In the genomic region with DNA sequence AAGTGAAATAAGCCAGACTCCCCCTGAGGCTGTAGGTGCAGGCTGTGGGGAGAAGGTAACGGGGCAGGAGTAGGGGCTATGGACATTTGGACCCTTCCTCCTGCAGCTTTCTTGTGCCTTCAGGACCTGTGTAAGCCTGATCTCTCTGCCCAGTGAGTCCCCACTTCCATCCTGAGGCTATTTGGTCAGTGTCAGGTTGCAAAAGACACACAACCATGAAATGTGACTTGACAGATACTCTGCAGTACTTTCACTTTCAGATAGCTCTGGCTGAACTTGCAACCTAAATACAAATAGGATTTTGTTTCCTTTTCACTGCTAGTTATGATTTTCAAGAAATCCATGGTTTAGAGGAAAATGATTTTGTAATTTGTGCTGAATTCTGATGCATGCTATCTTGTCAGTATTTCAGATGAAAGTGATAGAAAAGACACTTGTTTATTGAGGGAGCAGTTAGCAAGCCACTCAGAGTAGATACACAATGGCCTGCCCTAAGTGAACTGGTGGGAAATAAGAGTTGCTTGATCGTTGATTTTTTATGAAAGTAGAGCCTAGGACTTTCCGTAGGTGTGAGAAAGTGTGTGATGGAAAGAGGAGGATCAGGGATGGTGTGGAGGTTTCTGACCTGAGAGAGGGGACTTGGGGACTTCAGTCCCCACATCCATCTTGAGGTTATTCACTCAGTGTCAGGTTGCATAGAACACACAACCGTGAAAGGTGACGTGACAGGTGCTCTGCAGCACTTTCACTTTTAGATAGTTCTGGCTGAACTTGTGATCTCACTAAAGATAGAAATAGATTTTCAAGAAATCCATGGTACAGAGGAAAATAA, we compare ENCODE assay signal across 8 cellular contexts. TPM values are rescaled to one million over a fixed set of nuclear protein-coding genes. Genes with fewer than 3 reads are reported as not detected.
DNase-seq lines count a peak whose midpoint lies in the region; ATAC-seq, FAIRE-seq and TF ChIP-seq lines count a peak whose summit lies in the region.

No MANE protein-coding gene starts in this region.

- no peak for TF ChIP-seq EP300 in K562 (IDR thresholded peaks at IDR 0.05; ENCODE audit: low read length)
- TF ChIP-seq EP300 in tibial nerve (IDR thresholded peaks at IDR 0.05) = no peak

- no peaks in the 10 kb centered on the region for H3K79me2 ChIP-seq in K562 (ENCODE audit: control insufficient read depth, insufficient read depth, low read length)

- TF ChIP-seq POLR2A in K562 (conservative IDR thresholded peaks at IDR 0.05) (no peak), tibial nerve (IDR thresholded peaks at IDR 0.05) (no peak)

- no peak overlapping the region for H3K9ac ChIP-seq in K562 (ENCODE audit: insufficient read depth in 1 of 2, low read depth in 2 of 2, low read length in 2 of 2)

- H3K4me1 ChIP-seq in K562 (replicated peaks in 1 of 2; ENCODE audit: control insufficient read depth in 2 of 2, insufficient read depth in 2 of 2, low read length in 2 of 2) (no peaks in the 10 kb centered on the region), tibial nerve (peaks cover 0 to 11% (median 3%) of the 10 kb centered on the region in 4 donors)

- no peak for TF ChIP-seq RAD21 in K562 (CRISPR knock-in tag; conservative IDR thresholded peaks at IDR 0.05 in 1 of 2, IDR thresholded peaks at IDR 0.05 in 1 of 2)

- intact Hi-C loops in Right ventricle myocardium superior (cut with DNase I) (no loop called here), left cardiac atrium (cut with DNase I) (loop anchor here (10.0 kb wide), 2 partner anchors 117 to 297 kb away; no protein-coding TSS in a partner anchor), K562 (cut with micrococcal nuclease) (loop anchor here (10.0 kb wide), 1 partner anchor 207 kb away; no protein-coding TSS in a partner anchor)

- H3K4me3 ChIP-seq in K562 (no peak overlapping the region), tibial nerve (peak overlapping the region in 1 of 4 donors; percentile 14)

- peak overlapping the region; percentile 52 to 57 for H3K4me3 Mint-ChIP-seq in stimulated activated naive CD8-positive, alpha-beta T cell treated with anti-CD3 and anti-CD28 coated beads, Interleukin-15, amount 100 ng/mL, for 72 hours

- no peak overlapping the region; the same call in 1 of the 2 replicates for H3K4me2 ChIP-seq in K562 (ENCODE audit: insufficient read depth, low read length)

- BruUV-seq in K562 (replicated peaks; lab: Mats Ljungman, UMichigan) = no TSS peak

- no peak overlapping the region for H3K27ac ChIP-seq in K562 (ENCODE audit: extremely low read depth, low read depth, low read length)
- H3K27ac ChIP-seq in tibial nerve = peak overlapping the region in 2 of 4 donors; percentile 1 to 52

- H3K9me3 Mint-ChIP-seq in stimulated activated naive CD8-positive, alpha-beta T cell treated with anti-CD3 and anti-CD28 coated beads, Interleukin-15, amount 100 ng/mL, for 72 hours = no peaks in the 10 kb centered on the region

- ATAC-seq in Right ventricle myocardium superior (ENCODE audit: poor library complexity) (peak; percentile 39), left cardiac atrium (no peak), K562 (peak; percentile 69), HG03045 (IDR thresholded peaks at IDR 0.05; ENCODE audit: unreplicated experiment) (no peak)
- ATAC-seq in stimulated activated naive CD8-positive, alpha-beta T cell treated with anti-CD3 and anti-CD28 coated beads, Interleukin-15, amount 100 ng/mL, for 72 hours = peak; percentile 79

- in situ Hi-C loops in K562 (cut with MboI) = no loop called here

- H3K27me3 ChIP-seq in K562 (ENCODE audit: control insufficient read depth in 2 of 2, insufficient read depth in 2 of 2, low read length in 2 of 2) (peaks cover 15 to 25% of the 10 kb centered on the region in 2 experiments; a peak in 4 of 5 replicates), tibial nerve (no peaks in the 10 kb centered on the region)

- CTCF ChIA-PET in K562 (lab: Yijun Ruan, JAX; ENCODE audit: low intra/inter-chr PET ratio) = no interaction called here

- H3K27ac Mint-ChIP-seq in stimulated activated naive CD8-positive, alpha-beta T cell treated with anti-CD3 and anti-CD28 coated beads, Interleukin-15, amount 100 ng/mL, for 72 hours = peak overlapping the region; percentile 35 to 36

- H3K9me3 ChIP-seq in K562 (replicated peaks; ENCODE audit: control insufficient read depth, insufficient read depth, low read depth, low read length) = no peaks in the 10 kb centered on the region
- H3K9me3 ChIP-seq in tibial nerve = no peaks in the 10 kb centered on the region

- no peaks in the 10 kb centered on the region for H3K27me3 Mint-ChIP-seq in stimulated activated naive CD8-positive, alpha-beta T cell treated with anti-CD3 and anti-CD28 coated beads, Interleukin-15, amount 100 ng/mL, for 72 hours

- 2% methylated on average over 5 of the region's 5 CpGs for WGBS in K562 (ENCODE audit: insufficient coverage, low coverage, missing lambda C conversion rate)
- WGBS in tibial nerve, 2 donors = 60 to 61% methylated on average over 5 of the region's 5 CpGs

- DNase-seq in Right ventricle myocardium superior (no peak), left cardiac atrium (no peak), NCI-H2196 treated with DMSO at 0.1 percent for 48 hours (lab: John Stamatoyannopoulos, UW; ENCODE audit: unreplicated experiment) (peak; percentile 75), K562 (ENCODE audit: extremely low read depth in 1 of 4, low spot score in 3 of 4) (no peak), tibial nerve (ENCODE audit: low spot score in 2 of 2) (no peak), NCI-H226 (no peak)
- no peak for DNase-seq in stimulated activated naive CD8-positive, alpha-beta T cell treated with anti-CD3 and anti-CD28 coated beads, Interleukin-15, amount 100 ng/mL, for 72 hours

- H3K36me3 ChIP-seq in K562 (ENCODE audit: control insufficient read depth, insufficient read depth, low read length) (no peaks in the 10 kb centered on the region), tibial nerve (no peaks in the 10 kb centered on the region)

- no peak for FAIRE-seq in K562 (lab: Jason Lieb, UNC)

- no peaks in the 10 kb centered on the region for H4K20me1 ChIP-seq in K562 (replicated peaks; ENCODE audit: control insufficient read depth, insufficient read depth, low read length)

- TF ChIP-seq CTCF in K562 (IDR thresholded peaks at IDR 0.05 in 2 of 3, conservative IDR thresholded peaks at IDR 0.05 in 1 of 3; ENCODE audit: insufficient read depth in 2 of 3, low read depth in 1 of 3, low read length in 3 of 3) (no peak), tibial nerve (IDR thresholded peaks at IDR 0.05) (no peak)

- no peaks in the 10 kb centered on the region for H3K9me1 ChIP-seq in K562 (ENCODE audit: control insufficient read depth, insufficient read depth, low read length)

- peaks cover 28% of the 10 kb centered on the region for H3K4me1 Mint-ChIP-seq in stimulated activated naive CD8-positive, alpha-beta T cell treated with anti-CD3 and anti-CD28 coated beads, Interleukin-15, amount 100 ng/mL, for 72 hours

- H2AFZ ChIP-seq in K562 (ENCODE audit: low read depth, low read length) = peak overlapping the region; percentile 42; the same call in 1 of the 2 replicates

- POLR2A ChIA-PET in K562 (lab: Yijun Ruan, JAX) = interaction anchor here (0.7 kb wide), 1 partner anchor 309 kb away, joined by 4 read pairs; no protein-coding TSS in a partner anchor

RNA-seq across cellular contexts. Expression of a gene that starts 18.0 kb away (rescaled TPM):
- 10.3 TPM for total RNA-seq in Right ventricle myocardium superior
- 10 to 100 TPM; 11.0 to 14.8 TPM for total RNA-seq in left cardiac atrium
- total RNA-seq in K562 (2011; cell fraction: chromatin; rRNA removed; ENCODE audit: low replicate concordance) = 3.2 and 4.8 TPM in 2 replicates
- 4.1 and 4.8 TPM in 2 replicates for total RNA-seq in K562 (2011; cell fraction: nucleolus; rRNA removed)
- total RNA-seq in K562 (2011; cell fraction: nucleoplasm; rRNA removed) = 4.2 TPM in 2 replicates
- 18.5 and 20.8 TPM in 2 replicates for total RNA-seq in K562 (2014; rRNA removed)
- 10.9 and 11.7 TPM in 2 replicates for total RNA-seq in K562 (2014; rRNA removed; fragmentation: Illumina TruSeq; extraction: Trizol)
- 9.9 and 11.3 TPM in 2 replicates for total RNA-seq in K562 (2015; rRNA removed; fragmentation: Illumina TruSeq; extraction: Trizol)
- total RNA-seq in K562 (2021) = 13.8 and 14.6 TPM in 2 replicates
- 7.3 and 12.4 TPM in 2 replicates for polyA plus RNA-seq in K562 (2011; rRNA removed)
- 4.4 and 10.2 TPM in 2 replicates for polyA plus RNA-seq in K562 (2011; cell fraction: cytosol; rRNA removed)
- 4.6 TPM in 2 replicates for polyA plus RNA-seq in K562 (2011; cell fraction: nucleus; rRNA removed)
- polyA plus RNA-seq in K562 (2012) = 11.3 and 17.7 TPM in 2 replicates
- polyA plus RNA-seq in K562 (2014; fragmentation: Illumina TruSeq; extraction: Trizol) = 8.2 and 9.6 TPM in 2 replicates
- polyA plus RNA-seq in K562 (2014; fragmentation: Nextera tagmentation; extraction: Ambion mirVana) = 1 to 10 TPM; 2.5 to 2.7 TPM
- 18.5 and 23.6 TPM in 2 replicates for polyA plus RNA-seq in K562 (2014; rRNA removed)
- 3.9 TPM in 2 replicates for polyA minus RNA-seq in K562 (2011; rRNA and poly(A)+ RNA removed)
- polyA minus RNA-seq in K562 (2011; cell fraction: cytosol; rRNA and poly(A)+ RNA removed) = 4.0 and 4.4 TPM in 2 replicates
- 1.3 and 3.2 TPM in 2 replicates for polyA minus RNA-seq in K562 (2011; cell fraction: nucleus; rRNA and poly(A)+ RNA removed)
- total RNA-seq in tibial nerve = 10 to 100 TPM; 14.0 to 27.3 (median 23.4) TPM

RNA-seq across cellular contexts. Expression of a gene that starts 25.4 kb away (rescaled TPM):
- total RNA-seq in Right ventricle myocardium superior (1.7 TPM), left cardiac atrium (1 to 10 TPM; 2.3 to 2.4 TPM), K562 (2014; rRNA removed) (4.8 and 5.1 TPM in 2 replicates), K562 (2014; rRNA removed; fragmentation: Illumina TruSeq; extraction: Trizol) (3.9 and 4.8 TPM in 2 replicates), K562 (2015; rRNA removed; fragmentation: Illumina TruSeq; extraction: Trizol) (2.9 and 3.5 TPM in 2 replicates), K562 (2021) (3.9 and 4.2 TPM in 2 replicates), tibial nerve (10 to 100 TPM in 1 of 4 donors, 1 to 10 TPM in 3; 3.0 to 10.2 (median 7.0) TPM)
- total RNA-seq in K562 (2011; cell fraction: chromatin; rRNA removed; ENCODE audit: low replicate concordance) = 8.1 and 8.9 TPM in 2 replicates
- total RNA-seq in K562 (2011; cell fraction: nucleolus; rRNA removed) = 10.8 and 12.5 TPM in 2 replicates
- total RNA-seq in K562 (2011; cell fraction: nucleoplasm; rRNA removed) = 11.3 and 14.6 TPM in 2 replicates
- polyA plus RNA-seq in K562 (2011; rRNA removed) (7.9 and 9.3 TPM in 2 replicates), K562 (2014; fragmentation: Illumina TruSeq; extraction: Trizol) (2.0 and 2.8 TPM in 2 replicates), K562 (2014; fragmentation: Nextera tagmentation; extraction: Ambion mirVana) (1 to 10 TPM; 4.9 to 5.4 TPM), K562 (2014; rRNA removed) (8.8 and 9.8 TPM in 2 replicates)
- polyA plus RNA-seq in K562 (2011; cell fraction: cytosol; rRNA removed) = 5.2 and 12.3 TPM in 2 replicates
- 7.6 and 8.6 TPM in 2 replicates for polyA plus RNA-seq in K562 (2011; cell fraction: nucleus; rRNA removed)
- polyA plus RNA-seq in K562 (2012) = 5.4 and 9.1 TPM in 2 replicates
- polyA minus RNA-seq in K562 (2011; rRNA and poly(A)+ RNA removed) = 2.8 and 3.4 TPM in 2 replicates
- 1.0 and 2.1 TPM in 2 replicates for polyA minus RNA-seq in K562 (2011; cell fraction: cytosol; rRNA and poly(A)+ RNA removed)
- 4.4 and 8.7 TPM in 2 replicates for polyA minus RNA-seq in K562 (2011; cell fraction: nucleus; rRNA and poly(A)+ RNA removed)

RNA-seq across cellular contexts. Expression of a gene that starts 43.1 kb away (rescaled TPM):
- total RNA-seq in Right ventricle myocardium superior (not detected), left cardiac atrium (not detected), K562 (2014; rRNA removed) (not detected in 2 replicates), K562 (2014; rRNA removed; fragmentation: Illumina TruSeq; extraction: Trizol) (not detected in 2 replicates), K562 (2015; rRNA removed; fragmentation: Illumina TruSeq; extraction: Trizol) (not detected in 2 replicates), K562 (2021) (0.09 and 0.20 TPM in 2 replicates), tibial nerve (not detected)
- 0.25 TPM in 1 of 2 replicates, not detected in the other for total RNA-seq in K562 (2011; cell fraction: chromatin; rRNA removed; ENCODE audit: low replicate concordance)
- total RNA-seq in K562 (2011; cell fraction: nucleolus; rRNA removed) = 0.50 TPM in 1 of 2 replicates, not detected in the other
- total RNA-seq in K562 (2011; cell fraction: nucleoplasm; rRNA removed) = 0.84 and 0.95 TPM in 2 replicates
- polyA plus RNA-seq in K562 (2011; rRNA removed) (0.15 TPM in 1 of 2 replicates, not detected in the other), K562 (2014; fragmentation: Illumina TruSeq; extraction: Trizol) (0.08 and 0.09 TPM in 2 replicates), K562 (2014; fragmentation: Nextera tagmentation; extraction: Ambion mirVana) (under 1 TPM; 0.04 to 0.06 TPM), K562 (2014; rRNA removed) (0.05 TPM in 1 of 2 replicates, not detected in the other)
- polyA plus RNA-seq in K562 (2011; cell fraction: cytosol; rRNA removed) = 0.03 TPM in 1 of 2 replicates, not detected in the other
- polyA plus RNA-seq in K562 (2011; cell fraction: nucleus; rRNA removed) = 0.10 and 0.18 TPM in 2 replicates
- 0.06 and 0.26 TPM in 2 replicates for polyA plus RNA-seq in K562 (2012)
- not detected in 2 replicates for polyA minus RNA-seq in K562 (2011; rRNA and poly(A)+ RNA removed)
- not detected in 2 replicates for polyA minus RNA-seq in K562 (2011; cell fraction: cytosol; rRNA and poly(A)+ RNA removed)
- not detected in 2 replicates for polyA minus RNA-seq in K562 (2011; cell fraction: nucleus; rRNA and poly(A)+ RNA removed)

RNA-seq across cellular contexts. Expression of a gene that starts 44.3 kb away (rescaled TPM):
- total RNA-seq in Right ventricle myocardium superior = not detected
- not detected for total RNA-seq in left cardiac atrium
- not detected in 2 replicates for total RNA-seq in K562 (2011; cell fraction: chromatin; rRNA removed; ENCODE audit: low replicate concordance)
- not detected in 2 replicates for total RNA-seq in K562 (2011; cell fraction: nucleolus; rRNA removed)
- not detected in 2 replicates for total RNA-seq in K562 (2011; cell fraction: nucleoplasm; rRNA removed)
- total RNA-seq in K562 (2014; rRNA removed) = not detected in 2 replicates
- not detected in 2 replicates for total RNA-seq in K562 (2014; rRNA removed; fragmentation: Illumina TruSeq; extraction: Trizol)
- 0.43 TPM in 1 of 2 replicates, not detected in the other for total RNA-seq in K562 (2015; rRNA removed; fragmentation: Illumina TruSeq; extraction: Trizol)
- total RNA-seq in K562 (2021) = not detected in 2 replicates
- not detected in 2 replicates for polyA plus RNA-seq in K562 (2011; rRNA removed)
- not detected in 2 replicates for polyA plus RNA-seq in K562 (2011; cell fraction: cytosol; rRNA removed)
- not detected in 2 replicates for polyA plus RNA-seq in K562 (2011; cell fraction: nucleus; rRNA removed)
- 5.6 TPM in 1 of 2 replicates, not detected in the other for polyA plus RNA-seq in K562 (2012)
- not detected in 2 replicates for polyA plus RNA-seq in K562 (2014; fragmentation: Illumina TruSeq; extraction: Trizol)
- polyA plus RNA-seq in K562 (2014; fragmentation: Nextera tagmentation; extraction: Ambion mirVana) = under 1 TPM in 1 of 2 experiments, not detected in 1; 0.11 TPM
- not detected in 2 replicates for polyA plus RNA-seq in K562 (2014; rRNA removed)
- polyA minus RNA-seq in K562 (2011; rRNA and poly(A)+ RNA removed) = not detected in 2 replicates
- polyA minus RNA-seq in K562 (2011; cell fraction: cytosol; rRNA and poly(A)+ RNA removed) = not detected in 2 replicates
- not detected in 2 replicates for polyA minus RNA-seq in K562 (2011; cell fraction: nucleus; rRNA and poly(A)+ RNA removed)
- total RNA-seq in tibial nerve = not detected

RNA-seq across cellular contexts. Expression of a gene that starts 59.3 kb away (rescaled TPM):
- not detected for total RNA-seq in Right ventricle myocardium superior
- total RNA-seq in left cardiac atrium = not detected
- 0.56 and 1.8 TPM in 2 replicates for total RNA-seq in K562 (2011; cell fraction: chromatin; rRNA removed; ENCODE audit: low replicate concordance)
- 2.0 and 2.5 TPM in 2 replicates for total RNA-seq in K562 (2011; cell fraction: nucleolus; rRNA removed)
- 2.1 TPM in 2 replicates for total RNA-seq in K562 (2011; cell fraction: nucleoplasm; rRNA removed)
- 5.4 and 5.5 TPM in 2 replicates for total RNA-seq in K562 (2014; rRNA removed)
- 1.1 TPM in 2 replicates for total RNA-seq in K562 (2014; rRNA removed; fragmentation: Illumina TruSeq; extraction: Trizol)
- 0.80 and 1.1 TPM in 2 replicates for total RNA-seq in K562 (2015; rRNA removed; fragmentation: Illumina TruSeq; extraction: Trizol)
- total RNA-seq in K562 (2021) = 2.5 and 3.4 TPM in 2 replicates
- polyA plus RNA-seq in K562 (2011; rRNA removed) = 2.1 and 2.5 TPM in 2 replicates
- polyA plus RNA-seq in K562 (2011; cell fraction: cytosol; rRNA removed) = 3.2 and 6.3 TPM in 2 replicates
- 2.0 TPM in 2 replicates for polyA plus RNA-seq in K562 (2011; cell fraction: nucleus; rRNA removed)
- polyA plus RNA-seq in K562 (2012) = 1.3 and 2.0 TPM in 2 replicates
- polyA plus RNA-seq in K562 (2014; fragmentation: Illumina TruSeq; extraction: Trizol) = 0.53 and 0.92 TPM in 2 replicates
- polyA plus RNA-seq in K562 (2014; fragmentation: Nextera tagmentation; extraction: Ambion mirVana) = 1 to 10 TPM in 1 of 2 experiments, under 1 TPM in 1; 0.92 to 1.2 TPM
- polyA plus RNA-seq in K562 (2014; rRNA removed) = 5.2 and 6.3 TPM in 2 replicates
- 0.39 and 0.63 TPM in 2 replicates for polyA minus RNA-seq in K562 (2011; rRNA and poly(A)+ RNA removed)
- 0.86 and 1.1 TPM in 2 replicates for polyA minus RNA-seq in K562 (2011; cell fraction: cytosol; rRNA and poly(A)+ RNA removed)
- polyA minus RNA-seq in K562 (2011; cell fraction: nucleus; rRNA and poly(A)+ RNA removed) = 0.94 and 1.4 TPM in 2 replicates
- total RNA-seq in tibial nerve = not detected

Comparison
In these comparisons a context has a peak if more than half of its experiments do, and no peak if none do; other contexts are left out.
1. ATAC-seq: peak in Right ventricle myocardium superior (single experiment), K562 (single experiment) and stimulated activated naive CD8-positive, alpha-beta T cell treated with anti-CD3 and anti-CD28 coated beads, Interleukin-15, amount 100 ng/mL, for 72 hours (single experiment); none in left cardiac atrium (0 of 2) and HG03045 (single experiment).